16 cellular contexts compared by ENCODE assay signal in genomic region chr4:121009578-121010338, GRCh38.
"Had no signal": no experiment of that assay in that cellular context is flagged by ENCODE, and none has a peak within 500 bp of the region (broad histone marks: within the 10 kb centered on the region; RNA-seq: fewer than 3 reads in every experiment).

No MANE protein-coding gene starts in this region.

- H3K4me1 Mint-ChIP-seq: stimulated activated memory B cell treated with anti-CD40 and anti-IgM and Interleukin-4, amounts not matched to agents 10 μg/mL and 1 μg/mL and 100 μg/mL, for 72 hours had no signal

- H3K36me3 Mint-ChIP-seq: natural killer cell treated with Interleukin-12 subunit alpha and Interleukin-12 subunit beta and Interleukin-15 and Interleukin-18, amount 100 ng/mL, for 72 hours; stimulated activated memory B cell treated with anti-CD40 and anti-IgM and Interleukin-4, amounts not matched to agents 10 μg/mL and 1 μg/mL and 100 μg/mL, for 72 hours; type B pancreatic cell had no signal

- H3K36me3 ChIP-seq: neutrophil, pancreas, sigmoid colon, spleen had no signal

- H3K27me3 ChIP-seq: neutrophil, pancreas, sigmoid colon, spleen, testis had no signal

- H3K27ac ChIP-seq: neutrophil, pancreas, sigmoid colon, spleen, testis had no signal

- H3K9me3 Mint-ChIP-seq: activated naive CD4-positive, alpha-beta T cell treated with anti-CD3 and anti-CD28 coated beads for 36 hours; natural killer cell treated with Interleukin-12 subunit alpha and Interleukin-12 subunit beta and Interleukin-15 and Interleukin-18, amount 100 ng/mL, for 72 hours; stimulated activated memory B cell treated with anti-CD40 and anti-IgM and Interleukin-4, amounts not matched to agents 10 μg/mL and 1 μg/mL and 100 μg/mL, for 72 hours; type B pancreatic cell had no signal

- DNase-seq: activated CD4-positive, CD25-positive, alpha-beta regulatory T cell treated with anti-CD3 and anti-CD28 coated beads, Interleukin-2, amount 50 U/mL, for 72 hours; activated naive CD4-positive, alpha-beta T cell treated with anti-CD3 and anti-CD28 coated beads for 36 hours; activated T-cell treated with anti-CD3 and anti-CD28 coated beads for 4 hours; amniotic stem cell; dermis blood vessel endothelial cell; left cardiac atrium; mesendoderm; pancreas; sigmoid colon; spleen; stimulated activated CD4-positive, alpha-beta T cell treated with anti-CD3 and anti-CD28 coated beads, Interleukin-4, amount 100 ng/mL, for 4 hours; testis had no signal

- H3K9me3 ChIP-seq: neutrophil, pancreas, sigmoid colon, spleen, testis had no signal

- H3K4me1 ChIP-seq: pancreas, spleen, testis had no signal

- H3K27ac Mint-ChIP-seq: activated naive CD4-positive, alpha-beta T cell treated with anti-CD3 and anti-CD28 coated beads for 36 hours; natural killer cell treated with Interleukin-12 subunit alpha and Interleukin-12 subunit beta and Interleukin-15 and Interleukin-18, amount 100 ng/mL, for 72 hours; stimulated activated memory B cell treated with anti-CD40 and anti-IgM and Interleukin-4, amounts not matched to agents 10 μg/mL and 1 μg/mL and 100 μg/mL, for 72 hours; type B pancreatic cell had no signal

- ATAC-seq: left cardiac atrium; natural killer cell treated with Interleukin-12 subunit alpha and Interleukin-12 subunit beta and Interleukin-15 and Interleukin-18, amount 100 ng/mL, for 72 hours; pancreas; stimulated activated memory B cell treated with anti-CD40 and anti-IgM and Interleukin-4, amounts not matched to agents 10 μg/mL and 1 μg/mL and 100 μg/mL, for 72 hours had no signal

- H3K4me3 Mint-ChIP-seq: activated naive CD4-positive, alpha-beta T cell treated with anti-CD3 and anti-CD28 coated beads for 36 hours; natural killer cell treated with Interleukin-12 subunit alpha and Interleukin-12 subunit beta and Interleukin-15 and Interleukin-18, amount 100 ng/mL, for 72 hours; stimulated activated memory B cell treated with anti-CD40 and anti-IgM and Interleukin-4, amounts not matched to agents 10 μg/mL and 1 μg/mL and 100 μg/mL, for 72 hours; type B pancreatic cell had no signal

- H3K27me3 Mint-ChIP-seq: stimulated activated memory B cell treated with anti-CD40 and anti-IgM and Interleukin-4, amounts not matched to agents 10 μg/mL and 1 μg/mL and 100 μg/mL, for 72 hours; type B pancreatic cell had no signal

- H3K4me3 ChIP-seq: pancreas, sigmoid colon, spleen, testis had no signal
